In genomic region chr5:125485003-125485641, GRCh38 we compare ENCODE assay signal across 8 cellular contexts.
DNase-seq lines count a peak whose midpoint lies in the region; ATAC-seq, FAIRE-seq and TF ChIP-seq lines count a peak whose summit lies in the region.

No MANE protein-coding gene starts in this region.

- ATAC-seq in HG02798 (IDR thresholded peaks at IDR 0.05; ENCODE audit: poor library complexity, unreplicated experiment) (no peak), GM21737 (IDR thresholded peaks at IDR 0.05; ENCODE audit: unreplicated experiment) (no peak)

- intact Hi-C loops in breast epithelium (cut with DNase I; ENCODE audit: low total_unique reads): no loop called here

- H3K27me3 ChIP-seq in breast epithelium (no peaks in the 10 kb centered on the region), suprapubic skin (no peaks in the 10 kb centered on the region)

- H3K9me3 ChIP-seq in breast epithelium: no peaks in the 10 kb centered on the region
- H3K9me3 ChIP-seq in suprapubic skin: no peaks in the 10 kb centered on the region

- 2% methylated on average over 5 of the region's 5 CpGs for WGBS in suprapubic skin

- H3K4me3 ChIP-seq in breast epithelium: peak overlapping the region in 2 of 3 donors; percentile 1
- H3K4me3 ChIP-seq in suprapubic skin: no peak overlapping the region

- TF ChIP-seq POLR2A in H54 (IDR thresholded peaks at IDR 0.05; ENCODE audit: low read depth, low read length): no peak
- no peak for TF ChIP-seq POLR2A in breast epithelium (IDR thresholded peaks at IDR 0.05)
- TF ChIP-seq POLR2A in suprapubic skin (IDR thresholded peaks at IDR 0.05): no peak

- peak overlapping the region; percentile 79 to 83 for H3K27ac ChIP-seq in breast epithelium
- H3K27ac ChIP-seq in suprapubic skin: peak overlapping the region; percentile 85

- peak; percentile 97 for FAIRE-seq in H54 (lab: Jason Lieb, UNC)

- H3K4me1 ChIP-seq in breast epithelium (peaks cover 0 to 3% of the 10 kb centered on the region in 2 donors), suprapubic skin (peaks cover 51% of the 10 kb centered on the region)

- H3K36me3 ChIP-seq in breast epithelium (no peaks in the 10 kb centered on the region), suprapubic skin (no peaks in the 10 kb centered on the region)

- DNase-seq in H54 (ENCODE audit: insufficient read length, low spot score) (peak; percentile 8), NCI-H226 (peak; percentile 68), breast epithelium (ENCODE audit: low spot score in 2 of 2) (peak in 1 of 2 donors; percentile 61), kidney tubule cell (ENCODE audit: low spot score) (peak; percentile 95), suprapubic skin (ENCODE audit: low spot score in 2 of 2) (no peak), GM20000 (ENCODE audit: low spot score) (no peak)

- TF ChIP-seq EP300 in suprapubic skin (IDR thresholded peaks at IDR 0.05): peak; percentile 19

- TF ChIP-seq CTCF in breast epithelium (IDR thresholded peaks at IDR 0.05) (no peak), suprapubic skin (IDR thresholded peaks at IDR 0.05) (no peak), GM20000 (IDR thresholded peaks at IDR 0.05; ENCODE audit: extremely low read depth, missing control alignments) (no peak)

Comparison
In these comparisons a context has a peak if more than half of its experiments do, and no peak if none do; other contexts are left out.
1. DNase-seq: peak in H54 (single experiment), NCI-H226 (single experiment) and kidney tubule cell (single experiment); none in suprapubic skin (0 of 2) and GM20000 (single experiment).